12 cellular contexts compared by ENCODE assay signal in the genomic region with DNA sequence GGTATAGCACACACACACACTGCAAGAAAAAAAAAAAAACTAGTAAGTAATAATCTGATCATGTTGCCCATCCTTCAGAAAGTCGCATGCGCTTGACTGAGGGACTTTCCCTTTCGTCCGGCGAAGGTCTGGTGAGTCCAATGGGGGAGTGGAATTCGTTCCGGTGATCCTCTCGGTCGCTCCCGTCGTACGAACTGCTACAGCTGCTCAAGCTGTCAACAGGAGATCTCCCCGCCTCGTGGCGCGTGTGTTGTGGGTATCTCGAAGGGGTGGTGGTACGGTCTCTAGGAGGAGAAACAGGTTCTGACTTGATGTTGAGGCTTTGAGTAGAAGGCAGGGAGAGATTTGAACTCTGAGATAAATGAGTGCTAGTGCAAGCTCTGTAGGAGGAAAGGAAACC.
"Had no signal": no experiment of that assay in that cellular context is flagged by ENCODE, and none has a peak within 500 bp of the region (broad histone marks: within the 10 kb centered on the region; RNA-seq: fewer than 3 reads in every experiment).

No MANE protein-coding gene starts in this region.

- DNase-seq: activated CD4-positive, alpha-beta T cell treated with anti-CD3 and anti-CD28 coated beads, Interleukin-2, amount 50 U/mL, for 4 hours; activated effector memory CD4-positive, alpha-beta T cell treated with Interleukin-2 at 50 U/mL for 16 hours; activated T-cell treated with anti-CD3 and anti-CD28 coated beads, Interleukin-2, amount 50 U/mL, for 24 hours; kidney glomerular epithelial cell; ovary; stimulated activated CD4-positive, alpha-beta T cell treated with anti-CD3 and anti-CD28 coated beads, Interleukin-4, amount 100 ng/mL, for 4 hours; stimulated activated naive CD8-positive, alpha-beta T cell treated with anti-CD3 and anti-CD28 coated beads, Interleukin-15, amount 100 ng/mL, for 72 hours; T-helper 2 cell; uterus had no signal

- H3K36me3 Mint-ChIP-seq: activated naive CD8-positive, alpha-beta T cell had no signal

- H3K4me1 Mint-ChIP-seq: nephron; stimulated activated naive CD8-positive, alpha-beta T cell treated with anti-CD3 and anti-CD28 coated beads, Interleukin-15, amount 100 ng/mL, for 72 hours had no signal

- H3K9me3 ChIP-seq: ovary, uterus had no signal

- ATAC-seq: stimulated activated naive CD8-positive, alpha-beta T cell treated with anti-CD3 and anti-CD28 coated beads, Interleukin-15, amount 100 ng/mL, for 72 hours had no signal

- H3K36me3 ChIP-seq: ovary, uterus had no signal

- H3K4me3 Mint-ChIP-seq: activated naive CD8-positive, alpha-beta T cell; activated T-cell treated with anti-CD3 and anti-CD28 coated beads, Interleukin-2, amount 50 U/mL, for 24 hours; nephron; stimulated activated naive CD8-positive, alpha-beta T cell treated with anti-CD3 and anti-CD28 coated beads, Interleukin-15, amount 100 ng/mL, for 72 hours had no signal

- H3K27me3 ChIP-seq: ovary, uterus had no signal

- H3K4me1 ChIP-seq: uterus had no signal

- H3K4me3 ChIP-seq: ovary, skin epidermis, uterus had no signal

- H3K27ac ChIP-seq: ovary, skin epidermis, uterus had no signal

- H3K27ac Mint-ChIP-seq: activated naive CD8-positive, alpha-beta T cell; activated T-cell treated with anti-CD3 and anti-CD28 coated beads, Interleukin-2, amount 50 U/mL, for 24 hours; nephron; stimulated activated naive CD8-positive, alpha-beta T cell treated with anti-CD3 and anti-CD28 coated beads, Interleukin-15, amount 100 ng/mL, for 72 hours had no signal

- H3K9me3 Mint-ChIP-seq: activated T-cell treated with anti-CD3 and anti-CD28 coated beads, Interleukin-2, amount 50 U/mL, for 24 hours; nephron; stimulated activated naive CD8-positive, alpha-beta T cell treated with anti-CD3 and anti-CD28 coated beads, Interleukin-15, amount 100 ng/mL, for 72 hours had no signal
